Comparison of ENCODE assay signal across 21 cellular contexts in genomic region chr7:115068220-115068619, GRCh38.
"Had no signal": no experiment of that assay in that cellular context is flagged by ENCODE, and none has a peak within 500 bp of the region (broad histone marks: within the 10 kb centered on the region; RNA-seq: fewer than 3 reads in every experiment).

No MANE protein-coding gene starts in this region.

- H3K4me3 ChIP-seq: body of pancreas, PC-9, SK-N-MC had no signal

- H3K4me3 Mint-ChIP-seq: activated CD4-positive, alpha-beta T cell treated with anti-CD3 and anti-CD28 coated beads for 36 hours; activated CD8-positive, alpha-beta T cell treated with anti-CD3 and anti-CD28 coated beads for 36 hours; activated naive CD8-positive, alpha-beta T cell treated with anti-CD3 and anti-CD28 coated beads, Interleukin-2, amount 10 ng/mL, durations not matched to agents 7 days and 5 days; activated T-cell treated with anti-CD3 and anti-CD28 coated beads, Interleukin-2, amount 50 U/mL, for 72 hours; central memory CD8-positive, alpha-beta T cell had no signal

- H3K27ac Mint-ChIP-seq: activated CD4-positive, alpha-beta T cell treated with anti-CD3 and anti-CD28 coated beads for 36 hours; activated CD8-positive, alpha-beta T cell treated with anti-CD3 and anti-CD28 coated beads for 36 hours; activated naive CD8-positive, alpha-beta T cell treated with anti-CD3 and anti-CD28 coated beads, Interleukin-2, amount 10 ng/mL, durations not matched to agents 7 days and 5 days; activated T-cell treated with anti-CD3 and anti-CD28 coated beads, Interleukin-2, amount 50 U/mL, for 72 hours had no signal

- H3K4me1 Mint-ChIP-seq: central memory CD8-positive, alpha-beta T cell had no signal

- H3K9me3 Mint-ChIP-seq: activated CD8-positive, alpha-beta T cell treated with anti-CD3 and anti-CD28 coated beads for 36 hours; central memory CD8-positive, alpha-beta T cell had no signal

- H3K27me3 Mint-ChIP-seq: activated CD4-positive, alpha-beta T cell treated with anti-CD3 and anti-CD28 coated beads for 36 hours; activated CD8-positive, alpha-beta T cell treated with anti-CD3 and anti-CD28 coated beads for 36 hours; central memory CD8-positive, alpha-beta T cell had no signal

- DNase-seq: activated CD4-positive, alpha-beta T cell treated with anti-CD3 and anti-CD28 coated beads for 36 hours; activated CD8-positive, alpha-beta memory T cell treated with anti-CD3 and anti-CD28 coated beads, Interleukin-2, amount 50 U/mL, for 4 hours; activated CD8-positive, alpha-beta T cell treated with anti-CD3 and anti-CD28 coated beads for 36 hours; activated naive CD4-positive, alpha-beta T cell treated with anti-CD3 and anti-CD28 coated beads, Interleukin-2, amount 50 U/mL, for 16 hours; activated naive CD8-positive, alpha-beta T cell treated with anti-CD3 and anti-CD28 coated beads, Interleukin-2, amount 10 ng/mL, durations not matched to agents 7 days and 5 days; activated T-cell treated with anti-CD3 and anti-CD28 coated beads, Interleukin-2, amount 50 U/mL, for 72 hours; aorta; body of pancreas; MM.1S; NCI-H1105 treated with DMSO at 0.1 percent for 48 hours; NCI-H1436 treated with DMSO at 0.1 percent for 48 hours; NCI-H187; NCI-H2081; NCI-H510A treated with DMSO at 0.1 percent for 48 hours; NCI-H69; NK-92 treated with Interleukin-12 subunit alpha and Interleukin-12 subunit beta, amount 100 ng/mL, for 24 hours; PC-9; T-helper 1 cell; WERI-Rb-1 had no signal
